In the genomic region with DNA sequence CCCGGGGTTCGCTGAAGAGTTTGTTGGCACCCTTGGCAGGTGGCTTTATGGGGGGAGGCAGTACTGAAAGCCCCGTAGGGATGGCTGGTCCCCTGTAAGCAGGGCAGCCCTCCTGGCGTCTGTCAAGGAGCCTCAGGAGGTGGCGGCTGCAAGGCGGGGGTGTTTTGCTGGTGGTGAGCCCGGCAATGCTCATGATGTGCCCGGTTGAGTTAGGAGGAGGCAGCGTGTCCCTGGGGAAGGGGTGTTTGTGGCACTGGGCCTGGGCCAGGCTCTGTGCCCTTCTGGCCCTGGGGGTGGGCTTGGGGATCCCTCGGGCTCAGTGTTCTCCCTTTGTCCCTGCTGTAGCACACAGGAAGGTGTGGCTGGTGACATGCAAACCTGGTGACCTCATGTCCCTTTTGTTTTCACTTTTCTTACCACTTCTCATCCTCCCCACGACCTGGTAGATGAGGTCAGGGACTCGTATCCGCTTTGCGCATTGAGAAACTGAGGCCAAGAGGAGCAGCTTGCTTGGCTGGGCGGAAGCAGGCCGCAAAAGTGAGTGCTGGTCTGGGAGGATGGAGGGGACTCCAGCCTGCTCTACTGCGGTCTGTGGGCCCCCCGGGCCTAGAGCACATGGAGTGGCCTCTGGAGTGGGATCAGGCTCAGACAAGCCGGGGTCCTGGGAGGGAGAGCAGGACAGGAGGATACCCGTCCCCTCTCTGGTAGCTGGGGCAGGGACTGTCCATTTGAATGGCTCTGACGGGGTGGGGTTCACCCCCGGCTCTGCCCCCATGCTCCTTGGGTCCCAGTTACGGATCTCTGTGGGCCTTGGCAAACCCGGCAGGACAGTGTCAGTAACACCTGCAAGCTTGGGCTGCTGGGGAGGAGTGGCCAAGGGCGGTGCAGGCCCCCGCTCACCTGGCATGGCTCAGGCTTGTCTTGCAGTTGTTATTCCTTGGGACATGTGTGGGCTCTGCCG, we compare ENCODE assay signal across 8 cellular contexts. TPM values are rescaled to one million over a fixed set of nuclear protein-coding genes. Genes with fewer than 3 reads are reported as not detected.
DNase-seq lines count a peak whose midpoint lies in the region; TF ChIP-seq lines count a peak whose summit lies in the region.

No MANE protein-coding gene starts in this region.

- WGBS in H9 (ENCODE audit: extremely low coverage, insufficient read length, low lambda C conversion rate), result no CpG with 5 or more reads among the region's 27 CpGs
- 55 to 71% (median 67%) methylated on average over 13 to 27 of the region's 27 CpGs for WGBS in adrenal gland, 4 donors

- no peak overlapping the region for H2BK15ac ChIP-seq in H9 (ENCODE audit: low read depth, low read length)

- DNase-seq in Calu3 (no peak), H9 (no peak), adrenal gland (peak in 3 of 7 donors; percentile 31 to 48 (median 32)), dermis blood vessel endothelial cell (no peak), SKM-1 (lab: John Stamatoyannopoulos, UW; ENCODE audit: unreplicated experiment) (no peak), NCI-H1092 treated with DMSO at 0.1 percent for 48 hours (lab: John Stamatoyannopoulos, UW) (no peak)
- no peak for DNase-seq in activated effector memory CD4-positive, alpha-beta T cell treated with anti-CD3 and anti-CD28 coated beads, Interleukin-2, amount 50 U/mL, for 16 hours

- peaks cover 8% of the 10 kb centered on the region for H3K79me1 ChIP-seq in H9 (ENCODE audit: insufficient read depth, low read depth, low read length, poor library complexity, severe bottlenecking)

- H3K23me2 ChIP-seq in H9 (ENCODE audit: insufficient read length, low read depth, low read length, poor library complexity, severe bottlenecking), result no peaks in the 10 kb centered on the region

- no peak overlapping the region for H2BK5ac ChIP-seq in H9 (ENCODE audit: insufficient read length, low read length)

- H3K9me3 ChIP-seq in H9 (ENCODE audit: control insufficient read depth, low read depth, low read length) (no peaks in the 10 kb centered on the region), adrenal gland (replicated peaks in 1 of 3) (no peaks in the 10 kb centered on the region), neural cell (ENCODE audit: low read length) (no peaks in the 10 kb centered on the region)

- H3K4me1 ChIP-seq in H9 (ENCODE audit: insufficient read depth, low read length) (peaks cover 2% of the 10 kb centered on the region; the same call in 1 of the 2 replicates), adrenal gland (replicated peaks in 1 of 2) (peaks cover 37 to 61% of the 10 kb centered on the region in 2 donors)

- no peak overlapping the region for H3K56ac ChIP-seq in H9 (ENCODE audit: insufficient read length, low read depth, low read length)

- BruUV-seq in Calu3 (replicated peaks; lab: Mats Ljungman, UMichigan), result no TSS peak

- H3K9me3 Mint-ChIP-seq in Calu3 (ENCODE audit: low read depth, unreplicated experiment), result no peaks in the 10 kb centered on the region
- H3K9me3 Mint-ChIP-seq in H9, result no peaks in the 10 kb centered on the region; a peak in 1 of 5 replicates

- no peak overlapping the region for H3K4ac ChIP-seq in H9 (ENCODE audit: low read depth, low read length)

- H3K4me3 Mint-ChIP-seq in Calu3 (ENCODE audit: low read depth, unreplicated experiment) (peak overlapping the region; percentile 61), H9 (peak overlapping the region; percentile 73 to 84)

- no peak overlapping the region for H4K91ac ChIP-seq in H9 (ENCODE audit: insufficient read length, low read depth, low read length)

- peaks cover 48% of the 10 kb centered on the region for H3K4me1 Mint-ChIP-seq in Calu3 (ENCODE audit: low read depth, unreplicated experiment)
- peaks cover 39 to 44% of the 10 kb centered on the region in 2 experiments for H3K4me1 Mint-ChIP-seq in H9

- H3K27me3 ChIP-seq in H9 (ENCODE audit: insufficient read depth, low read length), result no peaks in the 10 kb centered on the region
- no peaks in the 10 kb centered on the region for H3K27me3 ChIP-seq in adrenal gland
- H3K27me3 ChIP-seq in neural cell (ENCODE audit: insufficient read depth, low read depth, low read length), result no peaks in the 10 kb centered on the region

- H3K27me3 Mint-ChIP-seq in Calu3 (ENCODE audit: unreplicated experiment) (no peaks in the 10 kb centered on the region), H9 (ENCODE audit: low read depth) (peaks cover 4% of the 10 kb centered on the region)

- H3K4me2 ChIP-seq in H9 (ENCODE audit: insufficient read depth, insufficient read length, low read length) (no peak overlapping the region), neural cell (ENCODE audit: low read length) (peak overlapping the region; percentile 77)

- H3K79me2 ChIP-seq in H9 (ENCODE audit: insufficient read depth, low read length) (peaks cover 11% of the 10 kb centered on the region; the same call in 1 of the 2 replicates), neural cell (replicated peaks; ENCODE audit: insufficient read depth, low read length) (peaks cover 51% of the 10 kb centered on the region)

- no peak overlapping the region for H3T11ph ChIP-seq in H9 (ENCODE audit: low read length)

- H3K27ac Mint-ChIP-seq in Calu3 (ENCODE audit: unreplicated experiment), result no peak overlapping the region
- H3K27ac Mint-ChIP-seq in H9, result peak overlapping the region in 1 of 3 experiments; percentile 75; a peak in 1 of 7 replicates

- H4K5ac ChIP-seq in H9 (ENCODE audit: insufficient read length, low read depth, low read length), result no peak overlapping the region

- TF ChIP-seq CTCF in Calu3 (IDR thresholded peaks at IDR 0.05; ENCODE audit: unreplicated experiment) (no peak), H9 (conservative IDR thresholded peaks at IDR 0.05) (no peak), adrenal gland (IDR thresholded peaks at IDR 0.05) (no peak), neural cell (IDR thresholded peaks at IDR 0.05; ENCODE audit: poor library complexity, severe bottlenecking) (no peak)

- H4K8ac ChIP-seq in H9 (replicated peaks; ENCODE audit: insufficient read length, low read depth, low read length), result no peak overlapping the region

- H2AK5ac ChIP-seq in H9 (ENCODE audit: insufficient read length, low read length), result no peak overlapping the region

- H2BK120ac ChIP-seq in H9 (ENCODE audit: low read depth, low read length, poor library complexity, severe bottlenecking), result no peak overlapping the region

- TF ChIP-seq RAD21 in neural cell (conservative IDR thresholded peaks at IDR 0.05), result no peak

- no peak overlapping the region for H3K14ac ChIP-seq in H9 (ENCODE audit: insufficient read depth, low read length)

- CTCF ChIA-PET in Calu3 (lab: Charles Lee), result interaction anchor here (1.0 kb wide), 1 partner anchor 10 kb away, joined by 3 read pairs; no protein-coding TSS in a partner anchor

- TF ChIP-seq EP300 in neural cell (conservative IDR thresholded peaks at IDR 0.05; ENCODE audit: poor library complexity, severe bottlenecking), result no peak

- H3K36me3 ChIP-seq in adrenal gland (replicated peaks in 1 of 2) (no peaks in the 10 kb centered on the region), neural cell (ENCODE audit: insufficient read depth, low read length) (no peaks in the 10 kb centered on the region)

- peaks cover 6% of the 10 kb centered on the region for H4K20me1 ChIP-seq in H9 (ENCODE audit: control insufficient read depth, insufficient read depth, insufficient read length)
- H4K20me1 ChIP-seq in neural cell (ENCODE audit: insufficient read depth), result peaks cover 43% of the 10 kb centered on the region

- TF ChIP-seq POLR2A in adrenal gland (IDR thresholded peaks at IDR 0.05), result no peak

- no peak overlapping the region for H3K18ac ChIP-seq in H9 (ENCODE audit: insufficient read length, low read depth, low read length)

- H2AFZ ChIP-seq in H9 (ENCODE audit: low read length) (no peak overlapping the region), neural cell (ENCODE audit: low read depth, low read length) (no peak overlapping the region)

- H3K4me3 ChIP-seq in adrenal gland (peak overlapping the region in 1 of 4 donors; percentile 95), neural cell (ENCODE audit: low read length) (peak overlapping the region; percentile 98)

- intact Hi-C loops in Calu3 (cut with micrococcal nuclease; ENCODE audit: unreplicated experiment), result loop anchor here (10.0 kb wide), 1 partner anchor 266 kb away; no protein-coding TSS in a partner anchor
- intact Hi-C loops in adrenal gland (cut with DNase I), result no loop called here

- H3F3A ChIP-seq in neural cell (ENCODE audit: insufficient read depth, low read length, poor library complexity, severe bottlenecking), result no peaks in the 10 kb centered on the region

- H3K9ac ChIP-seq in H9 (ENCODE audit: extremely low read depth, insufficient read length, low read length) (no peak overlapping the region), neural cell (ENCODE audit: low read length) (peak overlapping the region; percentile 94)

- no peaks in the 10 kb centered on the region for H3K9me2 ChIP-seq in neural cell (ENCODE audit: insufficient read depth, low read length)

- H3K23ac ChIP-seq in H9 (ENCODE audit: insufficient read length, low read depth, low read length), result no peak overlapping the region

- H3K27ac ChIP-seq in H9 (ENCODE audit: insufficient read length, low read depth, low read length) (no peak overlapping the region), adrenal gland (peak overlapping the region in 4 of 5 donors; percentile 76 to 89 (median 84)), neural cell (ENCODE audit: low read length) (no peak overlapping the region)

- H3K36me3 Mint-ChIP-seq in Calu3 (ENCODE audit: insufficient read depth, unreplicated experiment), result peaks cover 51% of the 10 kb centered on the region
- H3K36me3 Mint-ChIP-seq in H9 (ENCODE audit: insufficient read depth in 1 of 3, low read depth in 3 of 3), result peaks cover under 1 to 6% (median 2%) of the 10 kb centered on the region in 3 experiments; a peak in 4 of 7 replicates

- H2BK20ac ChIP-seq in H9 (ENCODE audit: low read depth, low read length, poor library complexity, severe bottlenecking), result no peak overlapping the region

- no peak overlapping the region for H2BK12ac ChIP-seq in H9 (ENCODE audit: insufficient read length, low read depth, low read length)

TF ChIP-seq in neural cell, 6 proteins besides CTCF, POLR2A, EP300 and RAD21 (continues in another document):
- TF ChIP-seq MXI1 (conservative IDR thresholded peaks at IDR 0.05; ENCODE audit: poor library complexity, severe bottlenecking) (no peak), SMC3 (conservative IDR thresholded peaks at IDR 0.05; ENCODE audit: poor library complexity) (no peak), POLR2AphosphoS5 (IDR thresholded peaks at IDR 0.05) (no peak), TAF1 (IDR thresholded peaks at IDR 0.05; ENCODE audit: low read depth) (no peak)

RNA-seq across cellular contexts. Expression of a gene that starts 2.2 kb away (rescaled TPM):
- 26.0 and 31.3 TPM in 2 replicates for total RNA-seq in Calu3 (2022)
- 43.9 and 44.2 TPM in 2 replicates for total RNA-seq in H9 (2021)
- 10 to 100 TPM; 29.6 to 94.7 (median 41.2) TPM for total RNA-seq in adrenal gland
- 10 to 100 TPM; 10.5 to 53.2 (median 19.0) TPM for polyA plus RNA-seq in adrenal gland
- polyA plus RNA-seq in neural cell, result 176 and 211 TPM in 2 replicates
- 189 and 199 TPM in 2 replicates for polyA minus RNA-seq in neural cell
- 34.4 and 56.7 TPM in 2 replicates for total RNA-seq in dermis blood vessel endothelial cell

Comparison
In these comparisons a context has a peak if more than half of its experiments do, and no peak if none do; other contexts are left out.
1. H3K27ac ChIP-seq: peak in adrenal gland (4 of 5); none in H9 (single experiment) and neural cell (single experiment).